1 cellular context compared by ENCODE assay signal in genomic region chr20:46676649-46677316, GRCh38.
TF ChIP-seq lines count a peak whose summit lies in the region.
"Not testable (repeated sequence)": the region's sequence is repeated elsewhere in the genome, so short reads cannot be mapped to it uniquely, and the experiment has no call there.

No MANE protein-coding gene starts in this region.

TF ChIP-seq in HepG2, 621 proteins besides CTCF, POLR2A, EP300 and RAD21 (continues in another document):
- TF ChIP-seq PAXIP1 (CRISPR knock-in tag; conservative IDR thresholded peaks at IDR 0.05): peak; percentile 29; the same call in 1 of the 2 replicates
- TF ChIP-seq MYC (CRISPR knock-in tag; IDR thresholded peaks at IDR 0.05; ENCODE audit: borderline replicate concordance): peak; percentile 32; the same call in 1 of the 2 replicates
- TF ChIP-seq, protein P1, sequence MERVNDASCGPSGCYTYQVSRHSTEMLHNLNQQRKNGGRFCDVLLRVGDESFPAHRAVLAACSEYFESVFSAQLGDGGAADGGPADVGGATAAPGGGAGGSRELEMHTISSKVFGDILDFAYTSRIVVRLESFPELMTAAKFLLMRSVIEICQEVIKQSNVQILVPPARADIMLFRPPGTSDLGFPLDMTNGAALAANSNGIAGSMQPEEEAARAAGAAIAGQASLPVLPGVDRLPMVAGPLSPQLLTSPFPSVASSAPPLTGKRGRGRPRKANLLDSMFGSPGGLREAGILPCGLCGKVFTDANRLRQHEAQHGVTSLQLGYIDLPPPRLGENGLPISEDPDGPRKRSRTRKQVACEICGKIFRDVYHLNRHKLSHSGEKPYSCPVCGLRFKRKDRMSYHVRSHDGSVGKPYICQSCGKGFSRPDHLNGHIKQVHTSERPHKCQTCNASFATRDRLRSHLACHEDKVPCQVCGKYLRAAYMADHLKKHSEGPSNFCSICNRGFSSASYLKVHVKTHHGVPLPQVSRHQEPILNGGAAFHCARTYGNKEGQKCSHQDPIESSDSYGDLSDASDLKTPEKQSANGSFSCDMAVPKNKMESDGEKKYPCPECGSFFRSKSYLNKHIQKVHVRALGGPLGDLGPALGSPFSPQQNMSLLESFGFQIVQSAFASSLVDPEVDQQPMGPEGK (CRISPR knock-in tag; IDR thresholded peaks at IDR 0.05): peak; percentile 46; the same call in 1 of the 2 replicates
- TF ChIP-seq FOXO1 (CRISPR knock-in tag; IDR thresholded peaks at IDR 0.05): peak; percentile 44; the same call in 1 of the 2 replicates
- peak; percentile 33; the same call in 1 of the 2 replicates for TF ChIP-seq DMAP1 (CRISPR knock-in tag; IDR thresholded peaks at IDR 0.05)
- peak; percentile 63 to 78 for TF ChIP-seq NR2F1 (CRISPR knock-in tag; IDR thresholded peaks at IDR 0.05)
- peak; percentile 58; the same call in 1 of the 2 replicates for TF ChIP-seq BRD4 (CRISPR knock-in tag; IDR thresholded peaks at IDR 0.05)
- peak; percentile 45; the same call in 1 of the 2 replicates for TF ChIP-seq CEBPG (CRISPR knock-in tag; IDR thresholded peaks at IDR 0.05)
- peak; percentile 99 for TF ChIP-seq RARA (CRISPR knock-in tag; IDR thresholded peaks at IDR 0.05)
- TF ChIP-seq HOXA5 (CRISPR knock-in tag; IDR thresholded peaks at IDR 0.05): 0 out of 2 replicates have a peak, but pooled peaks have one; percentile 28
- TF ChIP-seq ZNF331 (CRISPR knock-in tag; IDR thresholded peaks at IDR 0.05): 0 out of 2 replicates have a peak, but pooled peaks have one; percentile 33
- TF ChIP-seq ZMYM2 (CRISPR knock-in tag; IDR thresholded peaks at IDR 0.05): peak; percentile 58; the same call in 1 of the 2 replicates
- 0 out of 2 replicates have a peak, but pooled peaks have one; percentile 20 for TF ChIP-seq KDM2A (CRISPR knock-in tag; IDR thresholded peaks at IDR 0.05; ENCODE audit: borderline replicate concordance, low read depth)
- TF ChIP-seq ZNF503 (CRISPR knock-in tag; IDR thresholded peaks at IDR 0.05): peak; percentile 55; the same call in 1 of the 2 replicates
- 0 out of 2 replicates have a peak, but pooled peaks have one; percentile 48 for TF ChIP-seq ZSCAN20 (CRISPR knock-in tag; IDR thresholded peaks at IDR 0.05; ENCODE audit: borderline replicate concordance)
- peak; percentile 19; the same call in 1 of the 2 replicates for TF ChIP-seq KLF9 (CRISPR knock-in tag; IDR thresholded peaks at IDR 0.05; ENCODE audit: low read depth)
- TF ChIP-seq ZNF7 (CRISPR knock-in tag; IDR thresholded peaks at IDR 0.05): peak; percentile 72
- TF ChIP-seq, protein P2, sequence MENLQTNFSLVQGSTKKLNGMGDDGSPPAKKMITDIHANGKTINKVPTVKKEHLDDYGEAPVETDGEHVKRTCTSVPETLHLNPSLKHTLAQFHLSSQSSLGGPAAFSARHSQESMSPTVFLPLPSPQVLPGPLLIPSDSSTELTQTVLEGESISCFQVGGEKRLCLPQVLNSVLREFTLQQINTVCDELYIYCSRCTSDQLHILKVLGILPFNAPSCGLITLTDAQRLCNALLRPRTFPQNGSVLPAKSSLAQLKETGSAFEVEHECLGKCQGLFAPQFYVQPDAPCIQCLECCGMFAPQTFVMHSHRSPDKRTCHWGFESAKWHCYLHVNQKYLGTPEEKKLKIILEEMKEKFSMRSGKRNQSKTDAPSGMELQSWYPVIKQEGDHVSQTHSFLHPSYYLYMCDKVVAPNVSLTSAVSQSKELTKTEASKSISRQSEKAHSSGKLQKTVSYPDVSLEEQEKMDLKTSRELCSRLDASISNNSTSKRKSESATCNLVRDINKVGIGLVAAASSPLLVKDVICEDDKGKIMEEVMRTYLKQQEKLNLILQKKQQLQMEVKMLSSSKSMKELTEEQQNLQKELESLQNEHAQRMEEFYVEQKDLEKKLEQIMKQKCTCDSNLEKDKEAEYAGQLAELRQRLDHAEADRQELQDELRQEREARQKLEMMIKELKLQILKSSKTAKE (CRISPR knock-in tag; IDR thresholded peaks at IDR 0.05; ENCODE audit: borderline replicate concordance): peak; percentile 88
- peak; percentile 70; the same call in 1 of the 2 replicates for TF ChIP-seq THRA (CRISPR knock-in tag; IDR thresholded peaks at IDR 0.05; ENCODE audit: borderline replicate concordance)
- peak; percentile 43 for TF ChIP-seq KAT8 (CRISPR knock-in tag; IDR thresholded peaks at IDR 0.05)
- TF ChIP-seq FOXP1, CREB1 (IDR thresholded peaks at IDR 0.05): not testable (repeated sequence)
- TF ChIP-seq FOXP1 (CRISPR knock-in tag; IDR thresholded peaks at IDR 0.05): peak; percentile 33; the same call in 1 of the 2 replicates
- TF ChIP-seq HNF4A (CRISPR knock-in tag; IDR thresholded peaks at IDR 0.05): peak; percentile 75
- TF ChIP-seq ATM (IDR thresholded peaks at IDR 0.05; ENCODE audit: borderline replicate concordance): 0 out of 2 replicates have a peak, but pooled peaks have one; percentile 32
- TF ChIP-seq TARDBP (CRISPR knock-in tag; IDR thresholded peaks at IDR 0.05): 0 out of 2 replicates have a peak, but pooled peaks have one; percentile 51
- peak; percentile 72 for TF ChIP-seq NCOA2 (CRISPR knock-in tag; IDR thresholded peaks at IDR 0.05)
- peak; percentile 87 for TF ChIP-seq RXRB (CRISPR knock-in tag; IDR thresholded peaks at IDR 0.05; ENCODE audit: borderline replicate concordance)
- TF ChIP-seq, protein P3, sequence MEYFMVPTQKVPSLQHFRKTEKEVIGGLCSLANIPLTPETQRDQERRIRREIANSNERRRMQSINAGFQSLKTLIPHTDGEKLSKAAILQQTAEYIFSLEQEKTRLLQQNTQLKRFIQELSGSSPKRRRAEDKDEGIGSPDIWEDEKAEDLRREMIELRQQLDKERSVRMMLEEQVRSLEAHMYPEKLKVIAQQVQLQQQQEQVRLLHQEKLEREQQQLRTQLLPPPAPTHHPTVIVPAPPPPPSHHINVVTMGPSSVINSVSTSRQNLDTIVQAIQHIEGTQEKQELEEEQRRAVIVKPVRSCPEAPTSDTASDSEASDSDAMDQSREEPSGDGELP (IDR thresholded peaks at IDR 0.05; ENCODE audit: borderline replicate concordance, low read depth): peak; percentile 31; the same call in 1 of the 2 replicates
- peak; percentile 95 for TF ChIP-seq SP5 (CRISPR knock-in tag; IDR thresholded peaks at IDR 0.05; ENCODE audit: borderline replicate concordance, low read depth)
- TF ChIP-seq, protein P4, sequence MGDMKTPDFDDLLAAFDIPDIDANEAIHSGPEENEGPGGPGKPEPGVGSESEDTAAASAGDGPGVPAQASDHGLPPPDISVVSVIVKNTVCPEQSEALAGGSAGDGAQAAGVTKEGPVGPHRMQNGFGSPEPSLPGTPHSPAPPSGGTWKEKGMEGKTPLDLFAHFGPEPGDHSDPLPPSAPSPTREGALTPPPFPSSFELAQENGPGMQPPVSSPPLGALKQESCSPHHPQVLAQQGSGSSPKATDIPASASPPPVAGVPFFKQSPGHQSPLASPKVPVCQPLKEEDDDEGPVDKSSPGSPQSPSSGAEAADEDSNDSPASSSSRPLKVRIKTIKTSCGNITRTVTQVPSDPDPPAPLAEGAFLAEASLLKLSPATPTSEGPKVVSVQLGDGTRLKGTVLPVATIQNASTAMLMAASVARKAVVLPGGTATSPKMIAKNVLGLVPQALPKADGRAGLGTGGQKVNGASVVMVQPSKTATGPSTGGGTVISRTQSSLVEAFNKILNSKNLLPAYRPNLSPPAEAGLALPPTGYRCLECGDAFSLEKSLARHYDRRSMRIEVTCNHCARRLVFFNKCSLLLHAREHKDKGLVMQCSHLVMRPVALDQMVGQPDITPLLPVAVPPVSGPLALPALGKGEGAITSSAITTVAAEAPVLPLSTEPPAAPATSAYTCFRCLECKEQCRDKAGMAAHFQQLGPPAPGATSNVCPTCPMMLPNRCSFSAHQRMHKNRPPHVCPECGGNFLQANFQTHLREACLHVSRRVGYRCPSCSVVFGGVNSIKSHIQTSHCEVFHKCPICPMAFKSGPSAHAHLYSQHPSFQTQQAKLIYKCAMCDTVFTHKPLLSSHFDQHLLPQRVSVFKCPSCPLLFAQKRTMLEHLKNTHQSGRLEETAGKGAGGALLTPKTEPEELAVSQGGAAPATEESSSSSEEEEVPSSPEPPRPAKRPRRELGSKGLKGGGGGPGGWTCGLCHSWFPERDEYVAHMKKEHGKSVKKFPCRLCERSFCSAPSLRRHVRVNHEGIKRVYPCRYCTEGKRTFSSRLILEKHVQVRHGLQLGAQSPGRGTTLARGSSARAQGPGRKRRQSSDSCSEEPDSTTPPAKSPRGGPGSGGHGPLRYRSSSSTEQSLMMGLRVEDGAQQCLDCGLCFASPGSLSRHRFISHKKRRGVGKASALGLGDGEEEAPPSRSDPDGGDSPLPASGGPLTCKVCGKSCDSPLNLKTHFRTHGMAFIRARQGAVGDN (CRISPR knock-in tag; IDR thresholded peaks at IDR 0.05): peak; percentile 70
- TF ChIP-seq SOX13 (IDR thresholded peaks at IDR 0.05): peak; percentile 7; the same call in 1 of the 2 replicates
- TF ChIP-seq SOX13 (CRISPR knock-in tag; conservative IDR thresholded peaks at IDR 0.05 in 1 of 2, IDR thresholded peaks at IDR 0.05 in 1 of 2): peak in 1 of 2 experiments; percentile 64; a peak in 2 of 4 replicates
- TF ChIP-seq YY1 (IDR thresholded peaks at IDR 0.05; ENCODE audit: insufficient read depth, insufficient replicate concordance, low read depth, low read length): peak; percentile 5
- TF ChIP-seq RCOR2 (CRISPR knock-in tag; IDR thresholded peaks at IDR 0.05): peak; percentile 58; the same call in 1 of the 2 replicates
- TF ChIP-seq CREB1 (CRISPR knock-in tag; IDR thresholded peaks at IDR 0.05): 0 out of 2 replicates have a peak, but pooled peaks have one; percentile 21
- 0 out of 2 replicates have a peak, but pooled peaks have one; percentile 4 for TF ChIP-seq MNT (IDR thresholded peaks at IDR 0.05)
- TF ChIP-seq BCL6 (CRISPR knock-in tag; IDR thresholded peaks at IDR 0.05): peak; percentile 90
- 0 out of 2 replicates have a peak, but pooled peaks have one; percentile 38 for TF ChIP-seq HNF1B (CRISPR knock-in tag; IDR thresholded peaks at IDR 0.05)
- TF ChIP-seq ZNF232 (CRISPR knock-in tag; IDR thresholded peaks at IDR 0.05; ENCODE audit: borderline replicate concordance): 0 out of 2 replicates have a peak, but pooled peaks have one; percentile 17
- TF ChIP-seq PITX1 (CRISPR knock-in tag; IDR thresholded peaks at IDR 0.05): peak; percentile 18; the same call in 1 of the 2 replicates
